In genomic region chr15:96331141-96331941, GRCh38 we compare ENCODE assay signal across 8 cellular contexts. TPM values are rescaled to one million over a fixed set of nuclear protein-coding genes. Genes with fewer than 3 reads are reported as not detected.
DNase-seq lines count a peak whose midpoint lies in the region; ATAC-seq, FAIRE-seq and TF ChIP-seq lines count a peak whose summit lies in the region.

No MANE protein-coding gene starts in this region.

- no peak for TF ChIP-seq CTCF in K562 (IDR thresholded peaks at IDR 0.05 in 2 of 3, conservative IDR thresholded peaks at IDR 0.05 in 1 of 3; ENCODE audit: insufficient read depth in 2 of 3, low read depth in 1 of 3, low read length in 3 of 3)
- no peak for TF ChIP-seq CTCF in left lung (IDR thresholded peaks at IDR 0.05)
- TF ChIP-seq CTCF in tibial artery (IDR thresholded peaks at IDR 0.05) = no peak

- no peaks in the 10 kb centered on the region for H3K9me1 ChIP-seq in K562 (ENCODE audit: control insufficient read depth, insufficient read depth, low read length)

- H3K4me3 ChIP-seq in K562 (peak overlapping the region; percentile 71), left lung (peak overlapping the region; percentile 51 to 57), tibial artery (peak overlapping the region; percentile 92 to 97)

- no peak for TF ChIP-seq EP300 in K562 (IDR thresholded peaks at IDR 0.05; ENCODE audit: low read length)

- CTCF ChIA-PET in K562 (lab: Yijun Ruan, JAX; ENCODE audit: low intra/inter-chr PET ratio) = interaction anchor here (0.6 kb wide), 1 partner anchor 255 kb away, joined by 3 read pairs; no protein-coding TSS in a partner anchor

- in situ Hi-C loops in K562 (cut with MboI) = loop anchor here (10.0 to 25.0 kb wide), 2 partner anchors 407 to 906 kb away; no protein-coding TSS in a partner anchor

- no peak overlapping the region for H3K4me3 Mint-ChIP-seq in activated T-helper 2 cell treated with anti-CD3 and anti-CD28 coated beads, Interferon-gamma antibody, Interleukin-2, Interleukin-4, amounts not matched to agents 10 μg/mL and 5 μg/mL and 100 μg/mL, durations not matched to agents 14 hours and 24 hours and 36 hours (ENCODE audit: low read depth)

- WGBS in K562 (ENCODE audit: insufficient coverage, low coverage, missing lambda C conversion rate) = 2% methylated on average over 21 of the region's 77 CpGs

- FAIRE-seq in K562 (lab: Jason Lieb, UNC) = no peak

- peak overlapping the region; percentile 88 to 100 for H3K9ac ChIP-seq in K562 (ENCODE audit: insufficient read depth in 1 of 2, low read depth in 2 of 2, low read length in 2 of 2)

- H3K27me3 ChIP-seq in K562 (ENCODE audit: control insufficient read depth in 2 of 2, insufficient read depth in 2 of 2, low read length in 2 of 2) (no peaks in the 10 kb centered on the region), left lung (peaks cover 0 to 98% of the 10 kb centered on the region in 2 donors), tibial artery (no peaks in the 10 kb centered on the region)

- H2AFZ ChIP-seq in K562 (ENCODE audit: low read depth, low read length) = peak overlapping the region; percentile 47; the same call in 1 of the 2 replicates

- peaks cover 81% of the 10 kb centered on the region for H3K79me2 ChIP-seq in K562 (ENCODE audit: control insufficient read depth, insufficient read depth, low read length)

- no peak overlapping the region for H3K27ac Mint-ChIP-seq in activated T-helper 2 cell treated with anti-CD3 and anti-CD28 coated beads, Interferon-gamma antibody, Interleukin-2, Interleukin-4, amounts not matched to agents 10 μg/mL and 5 μg/mL and 100 μg/mL, durations not matched to agents 14 hours and 24 hours and 36 hours

- peaks cover 75% of the 10 kb centered on the region for H3K27me3 Mint-ChIP-seq in activated T-helper 2 cell treated with anti-CD3 and anti-CD28 coated beads, Interferon-gamma antibody, Interleukin-2, Interleukin-4, amounts not matched to agents 10 μg/mL and 5 μg/mL and 100 μg/mL, durations not matched to agents 14 hours and 24 hours and 36 hours (ENCODE audit: low read depth)

- H3K36me3 Mint-ChIP-seq in activated T-helper 2 cell treated with anti-CD3 and anti-CD28 coated beads, Interferon-gamma antibody, Interleukin-2, Interleukin-4, amounts not matched to agents 10 μg/mL and 5 μg/mL and 100 μg/mL, durations not matched to agents 14 hours and 24 hours and 36 hours (ENCODE audit: low read depth) = peaks cover 4% of the 10 kb centered on the region

- H3K27ac ChIP-seq in K562 (ENCODE audit: extremely low read depth, low read depth, low read length) = peak overlapping the region; percentile 94
- peak overlapping the region; percentile 88 to 93 for H3K27ac ChIP-seq in left lung
- peak overlapping the region; percentile 97 to 99 for H3K27ac ChIP-seq in tibial artery

- intact Hi-C loops in K562 (cut with micrococcal nuclease) = loop anchor here (2.0 to 10.0 kb wide), 4 partner anchors 153 to 1631 kb away; partner anchors contain the start of gene ARRDC4
- intact Hi-C loops in left lung (cut with DNase I) = no loop called here
- intact Hi-C loops in tibial artery (cut with DNase I; ENCODE audit: low total_unique reads) = loop anchor here (10.0 kb wide), 2 partner anchors 1157 to 1487 kb away; no protein-coding TSS in a partner anchor
- intact Hi-C loops in activated T-helper 2 cell treated with anti-CD3 and anti-CD28 coated beads, Interferon-gamma antibody, Interleukin-2, Interleukin-4, amounts not matched to agents 10 μg/mL and 5 μg/mL and 100 μg/mL, durations not matched to agents 14 hours and 24 hours and 36 hours (cut with micrococcal nuclease) = loop anchor here (10.0 kb wide), 1 partner anchor 277 kb away; no protein-coding TSS in a partner anchor

- no TSS peak for BruUV-seq in K562 (replicated peaks; lab: Mats Ljungman, UMichigan)

- peaks cover 21% of the 10 kb centered on the region for H4K20me1 ChIP-seq in K562 (replicated peaks; ENCODE audit: control insufficient read depth, insufficient read depth, low read length)

- TF ChIP-seq RAD21 in K562 (CRISPR knock-in tag; conservative IDR thresholded peaks at IDR 0.05 in 1 of 2, IDR thresholded peaks at IDR 0.05 in 1 of 2) = no peak

- TF ChIP-seq POLR2A in K562 (conservative IDR thresholded peaks at IDR 0.05) = peak; percentile 46

- no peaks in the 10 kb centered on the region for H3K9me3 Mint-ChIP-seq in activated T-helper 2 cell treated with anti-CD3 and anti-CD28 coated beads, Interferon-gamma antibody, Interleukin-2, Interleukin-4, amounts not matched to agents 10 μg/mL and 5 μg/mL and 100 μg/mL, durations not matched to agents 14 hours and 24 hours and 36 hours

- H3K9me3 ChIP-seq in K562 (replicated peaks; ENCODE audit: control insufficient read depth, insufficient read depth, low read depth, low read length) = no peaks in the 10 kb centered on the region
- H3K9me3 ChIP-seq in left lung = no peaks in the 10 kb centered on the region
- H3K9me3 ChIP-seq in tibial artery = no peaks in the 10 kb centered on the region

- peaks cover 36 to 37% of the 10 kb centered on the region in 2 experiments for H3K4me1 ChIP-seq in K562 (replicated peaks in 1 of 2; ENCODE audit: control insufficient read depth in 2 of 2, insufficient read depth in 2 of 2, low read length in 2 of 2)
- H3K4me1 ChIP-seq in left lung = peaks cover 0 to 18% of the 10 kb centered on the region in 2 donors
- peaks cover 0 to 8% (median 4%) of the 10 kb centered on the region in 4 donors for H3K4me1 ChIP-seq in tibial artery

- no peak for ATAC-seq in K562
- no peak for ATAC-seq in left lung
- no peak for ATAC-seq in HG03378 (IDR thresholded peaks at IDR 0.05; ENCODE audit: unreplicated experiment)
- ATAC-seq in GM21576 (IDR thresholded peaks at IDR 0.05; ENCODE audit: unreplicated experiment) = no peak

- H3K4me2 ChIP-seq in K562 (ENCODE audit: insufficient read depth, low read length) = peak overlapping the region; percentile 92

- H3K36me3 ChIP-seq in K562 (ENCODE audit: control insufficient read depth, insufficient read depth, low read length) (peaks cover 24% of the 10 kb centered on the region), left lung (peaks cover 0 to 6% of the 10 kb centered on the region in 2 donors), tibial artery (peaks cover 45 to 48% (median 46%) of the 10 kb centered on the region in 3 donors)

- peaks cover 10% of the 10 kb centered on the region for H3K4me1 Mint-ChIP-seq in activated T-helper 2 cell treated with anti-CD3 and anti-CD28 coated beads, Interferon-gamma antibody, Interleukin-2, Interleukin-4, amounts not matched to agents 10 μg/mL and 5 μg/mL and 100 μg/mL, durations not matched to agents 14 hours and 24 hours and 36 hours (ENCODE audit: low read depth)

- DNase-seq in EH (ENCODE audit: low read depth) (peak; percentile 71), HT1080 (ENCODE audit: low read depth) (peak; percentile 68), K562 (ENCODE audit: extremely low read depth in 1 of 4, low spot score in 3 of 4) (peak; percentile 38 to 64 (median 46)), left lung (peak in 1 of 2 donors; percentile 34), tibial artery (peak in 1 of 2 donors; percentile 19)
- no peak for DNase-seq in activated T-helper 2 cell treated with anti-CD3 and anti-CD28 coated beads, Interferon-gamma antibody, Interleukin-2, Interleukin-4, amounts not matched to agents 10 μg/mL and 5 μg/mL and 100 μg/mL, durations not matched to agents 14 hours and 24 hours and 36 hours (ENCODE audit: low spot score)

- POLR2A ChIA-PET in K562 (lab: Yijun Ruan, JAX) = interaction anchor here (0.6 to 1.3 kb wide), 5 partner anchors 11 to 400 kb away, joined by 3 to 6 read pairs (median 4); no protein-coding TSS in a partner anchor

TF ChIP-seq in K562, 482 proteins besides CTCF, POLR2A, EP300 and RAD21 (continues in another document):
- TF ChIP-seq ZNF551 (CRISPR knock-in tag; IDR thresholded peaks at IDR 0.05) (no peak), RBBP5 (IDR thresholded peaks at IDR 0.05; ENCODE audit: borderline replicate concordance, insufficient read depth, low read length, poor library complexity, severe bottlenecking) (peak; percentile 29), RBM22 (IDR thresholded peaks at IDR 0.05; ENCODE audit: low read depth, low read length, poor library complexity, severe bottlenecking) (no peak), ZNF584 (CRISPR knock-in tag; IDR thresholded peaks at IDR 0.05; ENCODE audit: low read depth) (no peak), CC2D1A (IDR thresholded peaks at IDR 0.05) (no peak)

RNA-seq across cellular contexts. Expression of gene NR2F2, which starts 0.8 kb away (rescaled TPM):
- 11.4 and 27.9 TPM in 2 replicates for total RNA-seq in HT1080 (2014; rRNA removed; shearing (Covaris generic))
- polyA plus RNA-seq in HT1080 (2015; cell fraction: cytosol; rRNA removed) = 50.5 and 59.0 TPM in 2 replicates
- 54.7 and 54.8 TPM in 2 replicates for polyA plus RNA-seq in HT1080 (2015; cell fraction: nucleus; rRNA removed)
- 16.8 and 21.5 TPM in 2 replicates for total RNA-seq in K562 (2011; cell fraction: chromatin; rRNA removed; ENCODE audit: low replicate concordance)
- total RNA-seq in K562 (2011; cell fraction: nucleolus; rRNA removed) = 10.5 and 13.2 TPM in 2 replicates
- 14.2 and 23.5 TPM in 2 replicates for total RNA-seq in K562 (2011; cell fraction: nucleoplasm; rRNA removed)
- total RNA-seq in K562 (2014; rRNA removed) (6.8 and 8.3 TPM in 2 replicates), K562 (2014; rRNA removed; fragmentation: Illumina TruSeq; extraction: Trizol) (8.3 and 9.9 TPM in 2 replicates), K562 (2015; rRNA removed; fragmentation: Illumina TruSeq; extraction: Trizol) (11.9 and 13.1 TPM in 2 replicates), K562 (2021) (49.7 and 51.8 TPM in 2 replicates), left lung (10 to 100 TPM; 53.4 to 76.0 TPM)
- polyA plus RNA-seq in K562 (2011; rRNA removed) (6.0 and 10.9 TPM in 2 replicates), K562 (2014; fragmentation: Illumina TruSeq; extraction: Trizol) (41.0 and 41.5 TPM in 2 replicates), K562 (2014; fragmentation: Nextera tagmentation; extraction: Ambion mirVana) (10 to 100 TPM in 1 of 2 experiments, 1 to 10 TPM in 1; 9.7 to 11.1 TPM), K562 (2014; rRNA removed) (21.8 and 24.2 TPM in 2 replicates)
- polyA plus RNA-seq in K562 (2011; cell fraction: cytosol; rRNA removed) = 7.7 and 13.7 TPM in 2 replicates
- 11.9 and 16.2 TPM in 2 replicates for polyA plus RNA-seq in K562 (2011; cell fraction: nucleus; rRNA removed)
- 35.3 and 71.0 TPM in 2 replicates for polyA plus RNA-seq in K562 (2012)
- 5.4 TPM in 2 replicates for polyA minus RNA-seq in K562 (2011; rRNA and poly(A)+ RNA removed)
- polyA minus RNA-seq in K562 (2011; cell fraction: cytosol; rRNA and poly(A)+ RNA removed) = 17.7 and 27.6 TPM in 2 replicates
- polyA minus RNA-seq in K562 (2011; cell fraction: nucleus; rRNA and poly(A)+ RNA removed) = 9.8 and 9.9 TPM in 2 replicates
- not detected in 2 replicates for total RNA-seq in activated T-helper 2 cell treated with anti-CD3 and anti-CD28 coated beads, Interferon-gamma antibody, Interleukin-2, Interleukin-4, amounts not matched to agents 10 μg/mL and 5 μg/mL and 100 μg/mL, durations not matched to agents 14 hours and 24 hours and 36 hours

Comparison
In these comparisons a context has a peak if more than half of its experiments do, and no peak if none do; other contexts are left out.
1. intact Hi-C loops: an anchor here in K562 (2.0 to 10.0 kb wide), tibial artery (10.0 kb wide) and activated T-helper 2 cell treated with anti-CD3 and anti-CD28 coated beads, Interferon-gamma antibody, Interleukin-2, Interleukin-4, amounts not matched to agents 10 μg/mL and 5 μg/mL and 100 μg/mL, durations not matched to agents 14 hours and 24 hours and 36 hours (10.0 kb wide); none called in left lung.